In the genomic region with DNA sequence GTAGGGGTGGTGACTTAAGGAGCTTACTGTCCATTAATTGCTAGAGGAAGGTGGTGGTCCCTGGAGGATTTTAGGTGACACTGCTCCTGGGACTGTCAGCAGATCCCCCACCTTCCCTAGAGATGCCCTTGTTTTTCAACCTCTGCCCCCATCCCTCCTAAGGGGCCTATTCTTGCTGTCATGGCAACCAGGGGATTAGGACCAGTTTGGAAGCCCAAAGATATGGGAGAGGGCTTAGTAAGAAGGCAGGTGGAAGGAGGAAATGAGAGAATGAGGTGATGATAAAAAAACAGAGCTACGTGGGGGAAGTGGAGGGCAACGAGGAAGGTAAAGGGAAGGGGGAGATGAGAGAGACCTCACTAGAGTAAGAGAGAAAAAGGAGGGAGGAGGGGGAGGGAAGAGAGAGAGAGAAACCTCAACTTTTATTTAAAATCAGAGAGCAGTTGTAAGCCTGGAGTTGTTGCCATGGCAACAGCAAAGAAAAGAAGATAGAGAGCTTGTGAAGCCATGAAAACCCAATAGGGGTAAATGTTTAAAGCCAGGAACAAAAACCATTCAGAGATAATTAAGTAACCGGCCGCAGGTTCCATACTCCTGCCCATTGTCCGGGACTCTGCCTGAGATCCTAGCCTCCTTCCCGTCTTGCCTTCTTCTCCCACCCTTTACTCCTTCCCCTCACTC, we compare ENCODE assay signal across 1 cellular context.
TF ChIP-seq lines count a peak whose summit lies in the region.

No MANE protein-coding gene starts in this region.

TF ChIP-seq in H1, 55 proteins besides CTCF, POLR2A, EP300 and RAD21:
- TF ChIP-seq SP2 (IDR thresholded peaks at IDR 0.05; ENCODE audit: low read length) (no peak), BACH1 (IDR thresholded peaks at IDR 0.05; ENCODE audit: low read length) (no peak), SIRT6 (IDR thresholded peaks at IDR 0.05; ENCODE audit: low read length) (no peak), RNF2 (IDR thresholded peaks at IDR 0.05; ENCODE audit: borderline replicate concordance, low read depth, low read length, missing control alignments, poor library complexity, severe bottlenecking) (no peak), RXRA (IDR thresholded peaks at IDR 0.05; ENCODE audit: insufficient read depth, low read depth, low read length) (no peak), BCL11A (IDR thresholded peaks at IDR 0.05; ENCODE audit: low read depth in 2 of 2, low read length in 2 of 2) (no peak), SIN3A (conservative IDR thresholded peaks at IDR 0.05 in 1 of 2, IDR thresholded peaks at IDR 0.05 in 1 of 2; ENCODE audit: low read depth in 1 of 2, low read length in 2 of 2) (no peak), TBP (IDR thresholded peaks at IDR 0.05; ENCODE audit: low read depth, low read length) (no peak), NRF1 (IDR thresholded peaks at IDR 0.05; ENCODE audit: low read depth, low read length) (no peak), ASH2L (IDR thresholded peaks at IDR 0.05; ENCODE audit: low read length) (no peak), CBX8 (IDR thresholded peaks at IDR 0.05; ENCODE audit: borderline replicate concordance, low read depth, low read length) (no peak), HDAC6 (IDR thresholded peaks at IDR 0.05; ENCODE audit: low read depth, low read length) (no peak), FOSL1 (IDR thresholded peaks at IDR 0.05; ENCODE audit: insufficient read depth, low read depth, low read length) (no peak), YY1 (IDR thresholded peaks at IDR 0.05; ENCODE audit: low read depth, low read length) (no peak), GABPA (IDR thresholded peaks at IDR 0.05; ENCODE audit: borderline replicate concordance, insufficient read depth, low read length) (no peak), SP4 (IDR thresholded peaks at IDR 0.05; ENCODE audit: low read length) (no peak), CHD1 (IDR thresholded peaks at IDR 0.05; ENCODE audit: low read depth, low read length) (no peak), CHD2 (IDR thresholded peaks at IDR 0.05; ENCODE audit: low read length) (no peak)
